Comparison of ENCODE assay signal across 24 cellular contexts in genomic region chr13:110436786-110437370, GRCh38.
"Had no signal": no experiment of that assay in that cellular context is flagged by ENCODE, and none has a peak within 500 bp of the region (broad histone marks: within the 10 kb centered on the region; RNA-seq: fewer than 3 reads in every experiment).

No MANE protein-coding gene starts in this region.

- H3K27ac ChIP-seq: SK-N-MC had no signal

- H3K9me3 Mint-ChIP-seq: activated naive CD4-positive, alpha-beta T cell treated with anti-CD3 and anti-CD28 coated beads for 36 hours; activated naive CD8-positive, alpha-beta T cell treated with anti-CD3 and anti-CD28 coated beads for 36 hours; activated T-cell treated with anti-CD3 and anti-CD28 coated beads, Interleukin-2, amount 50 U/mL, for 24 hours; activated T-helper 1 cell treated with anti-CD3 and anti-CD28 coated beads, Interleukin-12 subunit alpha, Interleukin-12 subunit beta, Interleukin-2, Interleukin-4 antibody, amounts not matched to agents 30 ng/mL and 10 ng/mL and 1 ng/mL, durations not matched to agents 14 hours and 24 hours and 36 hours; T-cell had no signal

- H3K27ac Mint-ChIP-seq: activated CD8-positive, alpha-beta memory T cell treated with anti-CD3 and anti-CD28 coated beads, Interleukin-2, amount 10 ng/mL, durations not matched to agents 7 days and 5 days; activated naive CD4-positive, alpha-beta T cell treated with anti-CD3 and anti-CD28 coated beads for 36 hours; activated naive CD8-positive, alpha-beta T cell treated with anti-CD3 and anti-CD28 coated beads for 36 hours; activated T-cell treated with anti-CD3 and anti-CD28 coated beads, Interleukin-2, amount 50 U/mL, for 24 hours; activated T-helper 1 cell treated with anti-CD3 and anti-CD28 coated beads, Interleukin-12 subunit alpha, Interleukin-12 subunit beta, Interleukin-2, Interleukin-4 antibody, amounts not matched to agents 30 ng/mL and 10 ng/mL and 1 ng/mL, durations not matched to agents 14 hours and 24 hours and 36 hours; T-cell had no signal

- H3K4me3 ChIP-seq: SK-N-MC had no signal

- DNase-seq: activated CD4-positive, alpha-beta T cell treated with anti-CD3 and anti-CD28 coated beads for 4 hours; activated CD4-positive, alpha-beta T cell treated with anti-CD3 and anti-CD28 coated beads, Interleukin-2, amount 50 U/mL, for 4 hours; activated CD8-positive, alpha-beta memory T cell treated with anti-CD3 and anti-CD28 coated beads, Interleukin-2, amount 10 ng/mL, durations not matched to agents 7 days and 5 days; activated effector memory CD4-positive, alpha-beta T cell treated with anti-CD3 and anti-CD28 coated beads, Interleukin-2, amount 50 U/mL, for 16 hours; activated naive CD4-positive, alpha-beta T cell treated with anti-CD3 and anti-CD28 coated beads for 36 hours; activated naive CD8-positive, alpha-beta T cell treated with anti-CD3 and anti-CD28 coated beads for 36 hours; activated T-cell treated with anti-CD3 and anti-CD28 coated beads, Interleukin-2, amount 50 U/mL, for 24 hours; Kasumi-1; KBM-7; NCI-H1105 treated with DMSO at 0.1 percent for 48 hours; NCI-H1436 treated with DMSO at 0.1 percent for 48 hours; NCI-H187; NCI-H2081; NCI-H510A treated with DMSO at 0.1 percent for 48 hours; NCI-H69; NK-92 treated with Interleukin-12 subunit alpha and Interleukin-12 subunit beta, amount 100 ng/mL, for 24 hours; OCI-M1; RPMI8226; T-cell had no signal

- H3K4me1 Mint-ChIP-seq: activated CD8-positive, alpha-beta memory T cell treated with anti-CD3 and anti-CD28 coated beads, Interleukin-2, amount 10 ng/mL, durations not matched to agents 7 days and 5 days; activated naive CD8-positive, alpha-beta T cell treated with anti-CD3 and anti-CD28 coated beads for 36 hours; T-cell had no signal

- H3K36me3 Mint-ChIP-seq: activated CD8-positive, alpha-beta memory T cell treated with anti-CD3 and anti-CD28 coated beads, Interleukin-2, amount 10 ng/mL, durations not matched to agents 7 days and 5 days; activated naive CD8-positive, alpha-beta T cell treated with anti-CD3 and anti-CD28 coated beads for 36 hours; T-cell had no signal

- ATAC-seq: activated CD4-positive, CD25-positive, alpha-beta regulatory T cell treated with anti-CD3 and anti-CD28 coated beads, Interleukin-2, amount 50 U/mL, for 24 hours; activated CD8-positive, alpha-beta memory T cell treated with anti-CD3 and anti-CD28 coated beads, Interleukin-2, amount 10 ng/mL, durations not matched to agents 7 days and 5 days; Panc1; Right ventricle myocardium inferior; T-cell had no signal

- H3K4me3 Mint-ChIP-seq: activated CD8-positive, alpha-beta memory T cell treated with anti-CD3 and anti-CD28 coated beads, Interleukin-2, amount 10 ng/mL, durations not matched to agents 7 days and 5 days; activated naive CD4-positive, alpha-beta T cell treated with anti-CD3 and anti-CD28 coated beads for 36 hours; activated naive CD8-positive, alpha-beta T cell treated with anti-CD3 and anti-CD28 coated beads for 36 hours; activated T-cell treated with anti-CD3 and anti-CD28 coated beads, Interleukin-2, amount 50 U/mL, for 24 hours; activated T-helper 1 cell treated with anti-CD3 and anti-CD28 coated beads, Interleukin-12 subunit alpha, Interleukin-12 subunit beta, Interleukin-2, Interleukin-4 antibody, amounts not matched to agents 30 ng/mL and 10 ng/mL and 1 ng/mL, durations not matched to agents 14 hours and 24 hours and 36 hours; T-cell had no signal
